2 cellular contexts compared by ENCODE assay signal in genomic region chr17:36945959-36946725, GRCh38.
TF ChIP-seq lines count a peak whose summit lies in the region.

No MANE protein-coding gene starts in this region.

TF ChIP-seq in HepG2, 621 proteins besides CTCF, POLR2A, EP300 and RAD21:
- TF ChIP-seq ZNF839 (CRISPR knock-in tag; IDR thresholded peaks at IDR 0.05; ENCODE audit: borderline replicate concordance) (no peak), KDM5B (CRISPR knock-in tag; IDR thresholded peaks at IDR 0.05; ENCODE audit: borderline replicate concordance) (no peak)
- TF ChIP-seq, protein P1, sequence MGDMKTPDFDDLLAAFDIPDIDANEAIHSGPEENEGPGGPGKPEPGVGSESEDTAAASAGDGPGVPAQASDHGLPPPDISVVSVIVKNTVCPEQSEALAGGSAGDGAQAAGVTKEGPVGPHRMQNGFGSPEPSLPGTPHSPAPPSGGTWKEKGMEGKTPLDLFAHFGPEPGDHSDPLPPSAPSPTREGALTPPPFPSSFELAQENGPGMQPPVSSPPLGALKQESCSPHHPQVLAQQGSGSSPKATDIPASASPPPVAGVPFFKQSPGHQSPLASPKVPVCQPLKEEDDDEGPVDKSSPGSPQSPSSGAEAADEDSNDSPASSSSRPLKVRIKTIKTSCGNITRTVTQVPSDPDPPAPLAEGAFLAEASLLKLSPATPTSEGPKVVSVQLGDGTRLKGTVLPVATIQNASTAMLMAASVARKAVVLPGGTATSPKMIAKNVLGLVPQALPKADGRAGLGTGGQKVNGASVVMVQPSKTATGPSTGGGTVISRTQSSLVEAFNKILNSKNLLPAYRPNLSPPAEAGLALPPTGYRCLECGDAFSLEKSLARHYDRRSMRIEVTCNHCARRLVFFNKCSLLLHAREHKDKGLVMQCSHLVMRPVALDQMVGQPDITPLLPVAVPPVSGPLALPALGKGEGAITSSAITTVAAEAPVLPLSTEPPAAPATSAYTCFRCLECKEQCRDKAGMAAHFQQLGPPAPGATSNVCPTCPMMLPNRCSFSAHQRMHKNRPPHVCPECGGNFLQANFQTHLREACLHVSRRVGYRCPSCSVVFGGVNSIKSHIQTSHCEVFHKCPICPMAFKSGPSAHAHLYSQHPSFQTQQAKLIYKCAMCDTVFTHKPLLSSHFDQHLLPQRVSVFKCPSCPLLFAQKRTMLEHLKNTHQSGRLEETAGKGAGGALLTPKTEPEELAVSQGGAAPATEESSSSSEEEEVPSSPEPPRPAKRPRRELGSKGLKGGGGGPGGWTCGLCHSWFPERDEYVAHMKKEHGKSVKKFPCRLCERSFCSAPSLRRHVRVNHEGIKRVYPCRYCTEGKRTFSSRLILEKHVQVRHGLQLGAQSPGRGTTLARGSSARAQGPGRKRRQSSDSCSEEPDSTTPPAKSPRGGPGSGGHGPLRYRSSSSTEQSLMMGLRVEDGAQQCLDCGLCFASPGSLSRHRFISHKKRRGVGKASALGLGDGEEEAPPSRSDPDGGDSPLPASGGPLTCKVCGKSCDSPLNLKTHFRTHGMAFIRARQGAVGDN (CRISPR knock-in tag; IDR thresholded peaks at IDR 0.05): 0 out of 2 replicates have a peak, but pooled peaks have one; percentile 20

TF ChIP-seq in K562, 482 proteins besides CTCF, POLR2A, EP300 and RAD21:
- TF ChIP-seq ZNF609 (CRISPR knock-in tag; IDR thresholded peaks at IDR 0.05; ENCODE audit: borderline replicate concordance) (no peak), CREB3 (tag; conservative IDR thresholded peaks at IDR 0.05; ENCODE audit: low read depth) (no peak), ZNF316 (IDR thresholded peaks at IDR 0.05) (0 out of 2 replicates have a peak, but pooled peaks have one; percentile 44), COPS2 (conservative IDR thresholded peaks at IDR 0.05) (no peak), SNAPC5 (CRISPR knock-in tag; IDR thresholded peaks at IDR 0.05) (no peak)
